In the genomic region with DNA sequence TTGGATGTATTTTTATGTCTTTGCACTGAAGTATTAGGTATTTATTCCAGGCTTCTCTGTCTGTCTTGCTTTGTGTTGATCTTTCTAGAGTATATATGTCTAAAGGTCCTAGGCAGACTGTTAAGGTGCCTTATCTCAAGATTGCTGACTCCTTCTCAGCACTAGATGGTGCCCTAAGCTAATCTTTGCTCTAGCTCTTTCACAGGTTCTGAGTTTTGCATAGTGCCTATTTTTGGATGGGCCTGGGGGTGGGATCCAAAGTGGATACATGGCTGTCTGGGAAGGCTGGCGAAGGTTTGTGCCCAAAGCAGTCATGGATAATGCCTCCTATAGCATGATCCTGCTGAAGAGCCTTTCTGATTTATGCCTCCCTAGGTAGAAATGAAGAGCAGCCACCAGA, we compare ENCODE assay signal across 9 cellular contexts.
DNase-seq lines count a peak whose midpoint lies in the region; ATAC-seq, FAIRE-seq and TF ChIP-seq lines count a peak whose summit lies in the region.
"Had no signal": no experiment of that assay in that cellular context is flagged by ENCODE, and none has a peak within 500 bp of the region (broad histone marks: within the 10 kb centered on the region; RNA-seq: fewer than 3 reads in every experiment).

No MANE protein-coding gene starts in this region.

- no peaks in the 10 kb centered on the region for H3K27me3 ChIP-seq in HepG2 (ENCODE audit: control insufficient read depth in 1 of 2, insufficient read depth in 2 of 2, low read length in 2 of 2)
- H3K27me3 ChIP-seq in vagina, result no peaks in the 10 kb centered on the region

- CTCF ChIA-PET in HepG2 (lab: Yijun Ruan, JAX; ENCODE audit: low intra/inter-chr PET ratio, low total read pairs), result interaction anchor here (1.1 kb wide), 1 partner anchor 419 kb away, joined by 5 read pairs; no protein-coding TSS in a partner anchor

- peak; percentile 58 for ATAC-seq in HG02852 (IDR thresholded peaks at IDR 0.05; ENCODE audit: unreplicated experiment)
- peak; percentile 82 for ATAC-seq in SK-N-SH treated with all-trans-retinoic acid at 6 μM for 48 hours
- ATAC-seq in HepG2, result peak; percentile 83
- no peak for ATAC-seq in GM21786 (IDR thresholded peaks at IDR 0.05; ENCODE audit: unreplicated experiment)

- no peak overlapping the region for H2AFZ ChIP-seq in HepG2 (ENCODE audit: low read length)

- no peaks in the 10 kb centered on the region for H3K9me3 ChIP-seq in HepG2 (ENCODE audit: low read length)
- no peaks in the 10 kb centered on the region for H3K9me3 ChIP-seq in vagina

- in situ Hi-C loops in HepG2 (cut with HindIII; ENCODE audit: extremely low pct_ligation_motif_present, low pct_unique_long_range_greater_than_20kb), result loop anchor here (25.0 kb wide), 1 partner anchor 583 kb away; no protein-coding TSS in a partner anchor

- no peaks in the 10 kb centered on the region for H4K20me1 ChIP-seq in HepG2 (ENCODE audit: insufficient read depth, low read length)

- no peaks in the 10 kb centered on the region for H3K79me2 ChIP-seq in HepG2 (ENCODE audit: insufficient read depth, low read length)

- no peaks in the 10 kb centered on the region for H3K36me3 ChIP-seq in HepG2 (replicated peaks in 1 of 2; ENCODE audit: control insufficient read depth in 1 of 2, insufficient read depth in 2 of 2, low read length in 2 of 2)
- H3K36me3 ChIP-seq in vagina, result no peaks in the 10 kb centered on the region

- no peak overlapping the region for H3K9ac ChIP-seq in HepG2 (ENCODE audit: insufficient read depth, low read depth, low read length)

- H3K4me2 ChIP-seq in HepG2 (ENCODE audit: low read depth, low read length), result no peak overlapping the region

- 17% methylated on average over 1 of the region's 1 CpG for WGBS in HepG2 (ENCODE audit: low lambda C conversion rate)

- intact Hi-C loops in HepG2 (cut with micrococcal nuclease; ENCODE audit: unreplicated experiment) (loop anchor here (1.0 kb wide), 1 partner anchor 419 kb away; no protein-coding TSS in a partner anchor), vagina (cut with DNase I) (no loop called here)

- no peak for FAIRE-seq in HepG2 (lab: Jason Lieb, UNC)

- peak; percentile 26 for DNase-seq in GM12865 (ENCODE audit: low read depth)
- DNase-seq in HepG2 (ENCODE audit: low spot score), result peak; percentile 7
- no peak for DNase-seq in NK-92 (lab: John Stamatoyannopoulos, UW; ENCODE audit: unreplicated experiment)
- no peak for DNase-seq in vagina (ENCODE audit: extremely low spot score in 2 of 2)
- no peak for DNase-seq in hippocampal formation (lab: John Stamatoyannopoulos, UW)
- DNase-seq: stimulated activated CD4-positive, alpha-beta T cell treated with anti-CD3 and anti-CD28 coated beads, Interleukin-4, amount 100 ng/mL, for 4 hours had no signal

- TF ChIP-seq POLR2A in HepG2 (IDR thresholded peaks at IDR 0.05; ENCODE audit: insufficient read depth in 1 of 2, low read depth in 2 of 2, low read length in 2 of 2), result no peak
- no peak for TF ChIP-seq POLR2A in vagina (IDR thresholded peaks at IDR 0.05)

- peaks cover 14% of the 10 kb centered on the region for H3K4me1 ChIP-seq in HepG2 (ENCODE audit: insufficient read depth, low read length)
- H3K4me1 ChIP-seq in vagina, result peaks cover under 1% of the 10 kb centered on the region

- TF ChIP-seq RAD21 in HepG2 (CRISPR knock-in tag; IDR thresholded peaks at IDR 0.05), result no peak

- H3K4me3 ChIP-seq in GM12865 (ENCODE audit: low read depth, low read length) (no peak overlapping the region), HepG2 (replicated peaks in 1 of 3; ENCODE audit: insufficient read depth in 1 of 3, low read depth in 2 of 3, low read length in 3 of 3) (no peak overlapping the region), vagina (no peak overlapping the region)

- POLR2A ChIA-PET in HepG2 (lab: Yijun Ruan, JAX), result no interaction called here

- BruUV-seq in HepG2 (replicated peaks; lab: Mats Ljungman, UMichigan), result no TSS peak

- TF ChIP-seq EP300 in HepG2 (IDR thresholded peaks at IDR 0.05; ENCODE audit: low read depth in 2 of 2, low read length in 2 of 2), result no peak
- no peak for TF ChIP-seq EP300 in HepG2 (CRISPR knock-in tag; IDR thresholded peaks at IDR 0.05; ENCODE audit: borderline replicate concordance)

- H3K27ac ChIP-seq in HepG2 (ENCODE audit: extremely low read length, insufficient read depth, low read length) (no peak overlapping the region), vagina (no peak overlapping the region)

- TF ChIP-seq CTCF in GM12865 (IDR thresholded peaks at IDR 0.05; ENCODE audit: insufficient read depth, low read depth, low read length, missing control alignments), result peak; percentile 50
- TF ChIP-seq CTCF in HepG2 (CRISPR knock-in tag; IDR thresholded peaks at IDR 0.05), result peak; percentile 74
- TF ChIP-seq CTCF in vagina (IDR thresholded peaks at IDR 0.05), result no peak

TF ChIP-seq in SK-N-SH treated with all-trans-retinoic acid at 6 μM for 48 hours, 23 proteins besides CTCF, POLR2A, EP300 and RAD21 (continues in another document):
- no peak for TF ChIP-seq BACH2 (CRISPR knock-in tag; IDR thresholded peaks at IDR 0.05; ENCODE audit: borderline replicate concordance)
- TF ChIP-seq, protein P1, sequence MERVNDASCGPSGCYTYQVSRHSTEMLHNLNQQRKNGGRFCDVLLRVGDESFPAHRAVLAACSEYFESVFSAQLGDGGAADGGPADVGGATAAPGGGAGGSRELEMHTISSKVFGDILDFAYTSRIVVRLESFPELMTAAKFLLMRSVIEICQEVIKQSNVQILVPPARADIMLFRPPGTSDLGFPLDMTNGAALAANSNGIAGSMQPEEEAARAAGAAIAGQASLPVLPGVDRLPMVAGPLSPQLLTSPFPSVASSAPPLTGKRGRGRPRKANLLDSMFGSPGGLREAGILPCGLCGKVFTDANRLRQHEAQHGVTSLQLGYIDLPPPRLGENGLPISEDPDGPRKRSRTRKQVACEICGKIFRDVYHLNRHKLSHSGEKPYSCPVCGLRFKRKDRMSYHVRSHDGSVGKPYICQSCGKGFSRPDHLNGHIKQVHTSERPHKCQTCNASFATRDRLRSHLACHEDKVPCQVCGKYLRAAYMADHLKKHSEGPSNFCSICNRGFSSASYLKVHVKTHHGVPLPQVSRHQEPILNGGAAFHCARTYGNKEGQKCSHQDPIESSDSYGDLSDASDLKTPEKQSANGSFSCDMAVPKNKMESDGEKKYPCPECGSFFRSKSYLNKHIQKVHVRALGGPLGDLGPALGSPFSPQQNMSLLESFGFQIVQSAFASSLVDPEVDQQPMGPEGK (CRISPR knock-in tag; IDR thresholded peaks at IDR 0.05; ENCODE audit: borderline replicate concordance), result no peak
- no peak for TF ChIP-seq ZFP3 (CRISPR knock-in tag; IDR thresholded peaks at IDR 0.05)
- TF ChIP-seq TCF4 (CRISPR knock-in tag; IDR thresholded peaks at IDR 0.05; ENCODE audit: borderline replicate concordance), result no peak
- TF ChIP-seq GLIS3 (CRISPR knock-in tag; IDR thresholded peaks at IDR 0.05), result no peak
- no peak for TF ChIP-seq OSR1 (CRISPR knock-in tag; IDR thresholded peaks at IDR 0.05)
- no peak for TF ChIP-seq ESRRG (CRISPR knock-in tag; IDR thresholded peaks at IDR 0.05)
- TF ChIP-seq SNAI2 (CRISPR knock-in tag; IDR thresholded peaks at IDR 0.05), result no peak

TF ChIP-seq in HepG2, 621 proteins besides CTCF, POLR2A, EP300 and RAD21 (continues in another document):
- no peak for TF ChIP-seq RXRA (CRISPR knock-in tag; IDR thresholded peaks at IDR 0.05)
- TF ChIP-seq, protein P2, sequence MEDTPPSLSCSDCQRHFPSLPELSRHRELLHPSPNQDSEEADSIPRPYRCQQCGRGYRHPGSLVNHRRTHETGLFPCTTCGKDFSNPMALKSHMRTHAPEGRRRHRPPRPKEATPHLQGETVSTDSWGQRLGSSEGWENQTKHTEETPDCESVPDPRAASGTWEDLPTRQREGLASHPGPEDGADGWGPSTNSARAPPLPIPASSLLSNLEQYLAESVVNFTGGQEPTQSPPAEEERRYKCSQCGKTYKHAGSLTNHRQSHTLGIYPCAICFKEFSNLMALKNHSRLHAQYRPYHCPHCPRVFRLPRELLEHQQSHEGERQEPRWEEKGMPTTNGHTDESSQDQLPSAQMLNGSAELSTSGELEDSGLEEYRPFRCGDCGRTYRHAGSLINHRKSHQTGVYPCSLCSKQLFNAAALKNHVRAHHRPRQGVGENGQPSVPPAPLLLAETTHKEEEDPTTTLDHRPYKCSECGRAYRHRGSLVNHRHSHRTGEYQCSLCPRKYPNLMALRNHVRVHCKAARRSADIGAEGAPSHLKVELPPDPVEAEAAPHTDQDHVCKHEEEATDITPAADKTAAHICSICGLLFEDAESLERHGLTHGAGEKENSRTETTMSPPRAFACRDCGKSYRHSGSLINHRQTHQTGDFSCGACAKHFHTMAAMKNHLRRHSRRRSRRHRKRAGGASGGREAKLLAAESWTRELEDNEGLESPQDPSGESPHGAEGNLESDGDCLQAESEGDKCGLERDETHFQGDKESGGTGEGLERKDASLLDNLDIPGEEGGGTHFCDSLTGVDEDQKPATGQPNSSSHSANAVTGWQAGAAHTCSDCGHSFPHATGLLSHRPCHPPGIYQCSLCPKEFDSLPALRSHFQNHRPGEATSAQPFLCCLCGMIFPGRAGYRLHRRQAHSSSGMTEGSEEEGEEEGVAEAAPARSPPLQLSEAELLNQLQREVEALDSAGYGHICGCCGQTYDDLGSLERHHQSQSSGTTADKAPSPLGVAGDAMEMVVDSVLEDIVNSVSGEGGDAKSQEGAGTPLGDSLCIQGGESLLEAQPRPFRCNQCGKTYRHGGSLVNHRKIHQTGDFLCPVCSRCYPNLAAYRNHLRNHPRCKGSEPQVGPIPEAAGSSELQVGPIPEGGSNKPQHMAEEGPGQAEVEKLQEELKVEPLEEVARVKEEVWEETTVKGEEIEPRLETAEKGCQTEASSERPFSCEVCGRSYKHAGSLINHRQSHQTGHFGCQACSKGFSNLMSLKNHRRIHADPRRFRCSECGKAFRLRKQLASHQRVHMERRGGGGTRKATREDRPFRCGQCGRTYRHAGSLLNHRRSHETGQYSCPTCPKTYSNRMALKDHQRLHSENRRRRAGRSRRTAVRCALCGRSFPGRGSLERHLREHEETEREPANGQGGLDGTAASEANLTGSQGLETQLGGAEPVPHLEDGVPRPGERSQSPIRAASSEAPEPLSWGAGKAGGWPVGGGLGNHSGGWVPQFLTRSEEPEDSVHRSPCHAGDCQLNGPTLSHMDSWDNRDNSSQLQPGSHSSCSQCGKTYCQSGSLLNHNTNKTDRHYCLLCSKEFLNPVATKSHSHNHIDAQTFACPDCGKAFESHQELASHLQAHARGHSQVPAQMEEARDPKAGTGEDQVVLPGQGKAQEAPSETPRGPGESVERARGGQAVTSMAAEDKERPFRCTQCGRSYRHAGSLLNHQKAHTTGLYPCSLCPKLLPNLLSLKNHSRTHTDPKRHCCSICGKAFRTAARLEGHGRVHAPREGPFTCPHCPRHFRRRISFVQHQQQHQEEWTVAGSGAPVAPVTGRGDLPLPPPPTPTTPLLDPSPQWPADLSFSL (CRISPR knock-in tag; IDR thresholded peaks at IDR 0.05), result no peak

Comparison
In these comparisons a context has a peak if more than half of its experiments do, and no peak if none do; other contexts are left out.
1. DNase-seq: peak in GM12865 (single experiment) and HepG2 (single experiment); none in NK-92 (single experiment), vagina (0 of 2) and hippocampal formation (0 of 2).
2. CTCF ChIP-seq: peak in GM12865 (single experiment) and HepG2 (single experiment); none in vagina (0 of 3).